ENCODE assay signal across 11 cellular contexts in genomic region chr2:213022987-213023386, GRCh38.
DNase-seq lines count a peak whose midpoint lies in the region; ATAC-seq, FAIRE-seq and TF ChIP-seq lines count a peak whose summit lies in the region.
"Had no signal": no experiment of that assay in that cellular context is flagged by ENCODE, and none has a peak within 500 bp of the region (broad histone marks: within the 10 kb centered on the region; RNA-seq: fewer than 3 reads in every experiment).

No MANE protein-coding gene starts in this region.

- BruUV-seq in HepG2 (replicated peaks; lab: Mats Ljungman, UMichigan) = no TSS peak

- H3K27ac Mint-ChIP-seq in activated naive CD8-positive, alpha-beta T cell treated with anti-CD3 and anti-CD28 coated beads for 36 hours = peak overlapping the region; percentile 73
- H3K27ac Mint-ChIP-seq in endothelial cell (ENCODE audit: unreplicated experiment) = no peak overlapping the region

- H3K36me3 Mint-ChIP-seq in activated naive CD8-positive, alpha-beta T cell treated with anti-CD3 and anti-CD28 coated beads for 36 hours = peaks cover 7% of the 10 kb centered on the region
- H3K36me3 Mint-ChIP-seq in endothelial cell (ENCODE audit: low read depth, unreplicated experiment) = no peaks in the 10 kb centered on the region

- no peak overlapping the region for H3K4me3 ChIP-seq in HepG2 (replicated peaks in 1 of 3; ENCODE audit: insufficient read depth in 1 of 3, low read depth in 2 of 3, low read length in 3 of 3)

- H3K9ac ChIP-seq in HepG2 (ENCODE audit: insufficient read depth, low read depth, low read length) = no peak overlapping the region

- POLR2A ChIA-PET in HepG2 (lab: Yijun Ruan, JAX) = no interaction called here

- in situ Hi-C loops in HepG2 (cut with HindIII; ENCODE audit: extremely low pct_ligation_motif_present, low pct_unique_long_range_greater_than_20kb) = no loop called here

- TF ChIP-seq CTCF in endothelial cell (IDR thresholded peaks at IDR 0.05; ENCODE audit: unreplicated experiment) (no peak), HepG2 (CRISPR knock-in tag; IDR thresholded peaks at IDR 0.05) (no peak)

- peak; percentile 68 for ATAC-seq in GM18511 (IDR thresholded peaks at IDR 0.05; ENCODE audit: unreplicated experiment)
- ATAC-seq in GM21360 (IDR thresholded peaks at IDR 0.05; ENCODE audit: unreplicated experiment) = peak; percentile 57
- ATAC-seq in HG03025 (IDR thresholded peaks at IDR 0.05; ENCODE audit: low FRiP score, unreplicated experiment) = peak; percentile 71
- ATAC-seq in HepG2 = no peak

- no peaks in the 10 kb centered on the region for H3K27me3 ChIP-seq in HepG2 (ENCODE audit: control insufficient read depth in 1 of 2, insufficient read depth in 2 of 2, low read length in 2 of 2)

- 0% methylated on average over 2 of the region's 2 CpGs for WGBS in HepG2 (ENCODE audit: low lambda C conversion rate)

- H3K27ac ChIP-seq in HepG2 (ENCODE audit: extremely low read length, insufficient read depth, low read length) = no peak overlapping the region

- H4K20me1 ChIP-seq in HepG2 (ENCODE audit: insufficient read depth, low read length) = no peaks in the 10 kb centered on the region

- no peak for TF ChIP-seq RAD21 in HepG2 (CRISPR knock-in tag; IDR thresholded peaks at IDR 0.05)

- DNase-seq in activated naive CD8-positive, alpha-beta T cell treated with anti-CD3 and anti-CD28 coated beads for 36 hours = no peak
- DNase-seq in endothelial cell (ENCODE audit: low spot score) (no peak), HepG2 (ENCODE audit: low spot score) (no peak), NCI-H128 (lab: John Stamatoyannopoulos, UW; ENCODE audit: unreplicated experiment) (no peak)
- no peak for DNase-seq in activated CD4-positive, alpha-beta T cell treated with anti-CD3 and anti-CD28 coated beads, Interleukin-2, amount 50 U/mL, for 1 hour
- DNase-seq: activated CD8-positive, alpha-beta memory T cell treated with anti-CD3 and anti-CD28 coated beads for 24 hours; NCI-H1694 treated with DMSO at 0.1 percent for 48 hours; stimulated activated naive CD4-positive, alpha-beta T cell treated with Interleukin-2 at 50 U/mL for 16 hours had no signal

- no peaks in the 10 kb centered on the region for H3K79me2 ChIP-seq in HepG2 (ENCODE audit: insufficient read depth, low read length)

- intact Hi-C loops in HepG2 (cut with micrococcal nuclease; ENCODE audit: unreplicated experiment) = no loop called here

- no peak overlapping the region for H2AFZ ChIP-seq in HepG2 (ENCODE audit: low read length)

- TF ChIP-seq EP300 in HepG2 (IDR thresholded peaks at IDR 0.05; ENCODE audit: low read depth in 2 of 2, low read length in 2 of 2) = no peak
- no peak for TF ChIP-seq EP300 in HepG2 (CRISPR knock-in tag; IDR thresholded peaks at IDR 0.05; ENCODE audit: borderline replicate concordance)

- H3K4me2 ChIP-seq in HepG2 (ENCODE audit: low read depth, low read length) = no peak overlapping the region

- H3K4me1 ChIP-seq in HepG2 (ENCODE audit: insufficient read depth, low read length) = no peaks in the 10 kb centered on the region

- H3K9me3 Mint-ChIP-seq in activated naive CD8-positive, alpha-beta T cell treated with anti-CD3 and anti-CD28 coated beads for 36 hours = peaks cover 2% of the 10 kb centered on the region
- H3K9me3 Mint-ChIP-seq in endothelial cell (ENCODE audit: unreplicated experiment) = no peaks in the 10 kb centered on the region

- no peak overlapping the region for H3K4me3 Mint-ChIP-seq in activated naive CD8-positive, alpha-beta T cell treated with anti-CD3 and anti-CD28 coated beads for 36 hours
- no peak overlapping the region for H3K4me3 Mint-ChIP-seq in endothelial cell (ENCODE audit: unreplicated experiment)

- CTCF ChIA-PET in HepG2 (lab: Yijun Ruan, JAX; ENCODE audit: low intra/inter-chr PET ratio, low total read pairs) = no interaction called here

- peaks cover 3% of the 10 kb centered on the region for H3K27me3 Mint-ChIP-seq in activated naive CD8-positive, alpha-beta T cell treated with anti-CD3 and anti-CD28 coated beads for 36 hours
- peaks cover 2% of the 10 kb centered on the region for H3K27me3 Mint-ChIP-seq in endothelial cell (ENCODE audit: unreplicated experiment)

- H3K9me3 ChIP-seq in HepG2 (ENCODE audit: low read length) = no peaks in the 10 kb centered on the region

- no peak for FAIRE-seq in HepG2 (lab: Jason Lieb, UNC)

- no peaks in the 10 kb centered on the region for H3K36me3 ChIP-seq in HepG2 (replicated peaks in 1 of 2; ENCODE audit: control insufficient read depth in 1 of 2, insufficient read depth in 2 of 2, low read length in 2 of 2)

- TF ChIP-seq POLR2A in HepG2 (IDR thresholded peaks at IDR 0.05; ENCODE audit: insufficient read depth in 1 of 2, low read depth in 2 of 2, low read length in 2 of 2) = no peak

- peaks cover 23% of the 10 kb centered on the region for H3K4me1 Mint-ChIP-seq in activated naive CD8-positive, alpha-beta T cell treated with anti-CD3 and anti-CD28 coated beads for 36 hours
- no peaks in the 10 kb centered on the region for H3K4me1 Mint-ChIP-seq in endothelial cell (ENCODE audit: unreplicated experiment)

TF ChIP-seq in HepG2, 621 proteins besides CTCF, POLR2A, EP300 and RAD21:
- no peak for TF ChIP-seq GLMP (CRISPR knock-in tag; IDR thresholded peaks at IDR 0.05; ENCODE audit: borderline replicate concordance)
- no peak for TF ChIP-seq BRCA1 (CRISPR knock-in tag; IDR thresholded peaks at IDR 0.05)
- TF ChIP-seq ZFP1 (CRISPR knock-in tag; IDR thresholded peaks at IDR 0.05) = no peak
- no peak for TF ChIP-seq AGO1 (IDR thresholded peaks at IDR 0.05; ENCODE audit: low read depth, low read length, poor library complexity, severe bottlenecking)
- no peak for TF ChIP-seq GPN1 (CRISPR knock-in tag; IDR thresholded peaks at IDR 0.05; ENCODE audit: borderline replicate concordance)
- no peak for TF ChIP-seq ARNT2 (CRISPR knock-in tag; IDR thresholded peaks at IDR 0.05; ENCODE audit: low read depth)
- TF ChIP-seq ZNF335 (CRISPR knock-in tag; IDR thresholded peaks at IDR 0.05) = no peak
- TF ChIP-seq ZNF766 (CRISPR knock-in tag; IDR thresholded peaks at IDR 0.05; ENCODE audit: borderline replicate concordance) = no peak
- no peak for TF ChIP-seq ZBTB25 (CRISPR knock-in tag; IDR thresholded peaks at IDR 0.05)
- TF ChIP-seq HIVEP1 (CRISPR knock-in tag; IDR thresholded peaks at IDR 0.05) = no peak
- TF ChIP-seq ZFP36 (IDR thresholded peaks at IDR 0.05; ENCODE audit: borderline replicate concordance, low read depth, low read length, partially characterized antibody) = no peak
- no peak for TF ChIP-seq ZNF333 (CRISPR knock-in tag; IDR thresholded peaks at IDR 0.05; ENCODE audit: borderline replicate concordance)
